ENCODE assay signal across 16 cellular contexts in the genomic region with DNA sequence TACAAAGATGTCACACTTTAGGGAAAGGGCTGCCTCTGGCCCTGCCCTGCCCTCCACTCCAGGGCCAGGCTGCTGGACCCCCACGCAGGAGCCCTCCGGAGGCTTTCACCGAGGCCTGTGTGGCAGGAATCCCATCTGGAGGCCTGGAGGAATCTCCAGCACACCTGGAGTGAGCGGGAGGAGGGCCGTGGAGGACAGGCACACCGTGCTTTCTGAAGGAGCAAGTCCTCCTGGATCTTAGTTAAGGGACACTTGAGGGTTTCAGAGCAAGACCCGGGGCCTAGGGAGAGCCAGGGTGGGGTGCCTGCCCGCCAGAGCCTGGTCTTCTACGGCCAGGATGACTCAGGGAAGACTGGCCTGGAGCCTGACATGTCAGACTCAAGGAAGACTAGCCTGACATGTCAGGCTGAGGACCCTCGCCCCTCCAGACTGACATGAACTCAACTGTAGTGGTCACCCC. TPM values are rescaled to one million over a fixed set of nuclear protein-coding genes. Genes with fewer than 3 reads are reported as not detected.
DNase-seq lines count a peak whose midpoint lies in the region; ATAC-seq and TF ChIP-seq lines count a peak whose summit lies in the region.
"Had no signal": no experiment of that assay in that cellular context is flagged by ENCODE, and none has a peak within 500 bp of the region (broad histone marks: within the 10 kb centered on the region; RNA-seq: fewer than 3 reads in every experiment).

No MANE protein-coding gene starts in this region.

- H3K4me3 Mint-ChIP-seq in activated T-cell treated with anti-CD3 and anti-CD28 coated beads, Interleukin-2, amount 50 U/mL, for 72 hours: peak overlapping the region; percentile 91
- peak overlapping the region; percentile 89 for H3K4me3 Mint-ChIP-seq in activated naive CD8-positive, alpha-beta T cell
- H3K4me3 Mint-ChIP-seq in memory B cell: peak overlapping the region; percentile 81

- peaks cover 17% of the 10 kb centered on the region for H3K4me1 Mint-ChIP-seq in activated T-cell treated with anti-CD3 and anti-CD28 coated beads, Interleukin-2, amount 50 U/mL, for 72 hours (ENCODE audit: low read depth)
- H3K4me1 Mint-ChIP-seq in activated naive CD8-positive, alpha-beta T cell (ENCODE audit: low read depth): peaks cover 10% of the 10 kb centered on the region
- H3K4me1 Mint-ChIP-seq in memory B cell: peaks cover 14% of the 10 kb centered on the region

- H3K27me3 ChIP-seq in stomach: no peaks in the 10 kb centered on the region
- H3K27me3 ChIP-seq: transverse colon had no signal

- peak overlapping the region; percentile 94 to 98 (median 98) for H3K27ac ChIP-seq in stomach
- H3K27ac ChIP-seq: HL-60 had no signal

- peaks cover 37 to 73% (median 69%) of the 10 kb centered on the region in 4 donors for H3K4me1 ChIP-seq in stomach

- H3K9me3 Mint-ChIP-seq in activated T-cell treated with anti-CD3 and anti-CD28 coated beads, Interleukin-2, amount 50 U/mL, for 72 hours: no peaks in the 10 kb centered on the region
- H3K9me3 Mint-ChIP-seq in activated naive CD8-positive, alpha-beta T cell (ENCODE audit: low read depth): no peaks in the 10 kb centered on the region
- H3K9me3 Mint-ChIP-seq in memory B cell: no peaks in the 10 kb centered on the region

- H3K36me3 ChIP-seq in stomach: peaks cover 11 to 23% (median 21%) of the 10 kb centered on the region in 4 donors

- WGBS in stomach, 5 donors: 66 to 82% (median 73%) methylated on average over 6 to 10 of the region's 10 CpGs

- no peak overlapping the region for H3K4me3 ChIP-seq in stomach

- H3K36me3 Mint-ChIP-seq in activated T-cell treated with anti-CD3 and anti-CD28 coated beads, Interleukin-2, amount 50 U/mL, for 72 hours (ENCODE audit: insufficient read depth in 2 of 2): peaks cover 4 to 6% of the 10 kb centered on the region in 2 donors
- no peaks in the 10 kb centered on the region for H3K36me3 Mint-ChIP-seq in activated naive CD8-positive, alpha-beta T cell
- peaks cover 4% of the 10 kb centered on the region for H3K36me3 Mint-ChIP-seq in memory B cell

- intact Hi-C loops in stomach (cut with DNase I; ENCODE audit: low total_unique reads): no loop called here

- no peak for ATAC-seq in activated T-cell treated with anti-CD3 and anti-CD28 coated beads, Interleukin-2, amount 50 U/mL, for 72 hours (replicated peaks in 1 of 2)
- ATAC-seq in memory B cell (ENCODE audit: low read depth): no peak
- ATAC-seq: PC-3 had no signal

- no peak overlapping the region for H3K27ac Mint-ChIP-seq in activated T-cell treated with anti-CD3 and anti-CD28 coated beads, Interleukin-2, amount 50 U/mL, for 72 hours
- no peak overlapping the region for H3K27ac Mint-ChIP-seq in activated naive CD8-positive, alpha-beta T cell
- peak overlapping the region; percentile 87 for H3K27ac Mint-ChIP-seq in memory B cell

- no peaks in the 10 kb centered on the region for H3K9me3 ChIP-seq in stomach
- H3K9me3 ChIP-seq: transverse colon had no signal

- no peaks in the 10 kb centered on the region for H3K27me3 Mint-ChIP-seq in activated T-cell treated with anti-CD3 and anti-CD28 coated beads, Interleukin-2, amount 50 U/mL, for 72 hours (ENCODE audit: low read depth)
- no peaks in the 10 kb centered on the region for H3K27me3 Mint-ChIP-seq in activated naive CD8-positive, alpha-beta T cell
- no peaks in the 10 kb centered on the region for H3K27me3 Mint-ChIP-seq in memory B cell

- no peak for DNase-seq in activated T-cell treated with anti-CD3 and anti-CD28 coated beads, Interleukin-2, amount 50 U/mL, for 72 hours
- no peak for DNase-seq in activated T-cell treated with anti-CD3 and anti-CD28 coated beads, Interleukin-2, amount 50 U/mL, for 48 hours
- DNase-seq in memory B cell (ENCODE audit: low spot score in 2 of 2) (no peak), stomach (peak; percentile 26), GOT3 (lab: John Stamatoyannopoulos, UW) (no peak), COLO829 (ENCODE audit: low spot score) (no peak), NCI-H510A treated with DMSO at 0.1 percent for 48 hours (lab: John Stamatoyannopoulos, UW) (no peak)
- DNase-seq: activated CD8-positive, alpha-beta memory T cell treated with anti-CD3 and anti-CD28 coated beads, Interleukin-2, amount 50 U/mL, for 4 hours; hypothalamus; midbrain; NCI-H2227 treated with DMSO at 0.1 percent for 48 hours; PC-3 had no signal

- TF ChIP-seq EP300 in stomach (IDR thresholded peaks at IDR 0.05): no peak

- TF ChIP-seq CTCF in stomach (IDR thresholded peaks at IDR 0.05): no peak

- TF ChIP-seq POLR2A in stomach (IDR thresholded peaks at IDR 0.05): no peak

RNA-seq across cellular contexts. Expression of gene PIM3, which starts 2.1 kb away (rescaled TPM):
- total RNA-seq in activated T-cell treated with anti-CD3 and anti-CD28 coated beads, Interleukin-2, amount 50 U/mL, for 72 hours: 100 to 1,000 TPM; 209 to 236 TPM
- total RNA-seq in stomach: 100 to 1,000 TPM in 3 of 5 donors, 10 to 100 TPM in 2; 51.9 to 802 (median 298) TPM
- polyA plus RNA-seq in stomach: 10 to 100 TPM; 75.6 to 87.6 (median 81.6) TPM

RNA-seq across cellular contexts. Expression of gene CRELD2, which starts 40.1 kb away (rescaled TPM):
- 10 to 100 TPM; 24.4 to 33.2 TPM for total RNA-seq in activated T-cell treated with anti-CD3 and anti-CD28 coated beads, Interleukin-2, amount 50 U/mL, for 72 hours
- total RNA-seq in stomach: 10 to 100 TPM; 35.4 to 83.0 (median 81.1) TPM
- polyA plus RNA-seq in stomach: 10 to 100 TPM; 19.4 to 30.4 (median 29.0) TPM

RNA-seq across cellular contexts. Expression of gene ALG12, which starts 40.3 kb away (rescaled TPM):
- total RNA-seq in activated T-cell treated with anti-CD3 and anti-CD28 coated beads, Interleukin-2, amount 50 U/mL, for 72 hours: 10 to 100 TPM; 11.7 to 13.6 TPM
- 10 to 100 TPM in 2 of 5 donors, 1 to 10 TPM in 3; 2.3 to 30.7 (median 9.4) TPM for total RNA-seq in stomach
- 1 to 10 TPM; 3.8 to 9.2 (median 8.8) TPM for polyA plus RNA-seq in stomach

RNA-seq across cellular contexts. Expression of gene IL17REL, which starts 54.1 kb away (rescaled TPM):
- total RNA-seq in activated T-cell treated with anti-CD3 and anti-CD28 coated beads, Interleukin-2, amount 50 U/mL, for 72 hours: 1 to 10 TPM in 1 of 2 donors, under 1 TPM in 1; 0.36 to 1.1 TPM
- total RNA-seq in stomach: 1 to 10 TPM in 1 of 5 donors, under 1 TPM in 2, not detected in 2; 0.87 to 1.2 (median 0.92) TPM
- polyA plus RNA-seq in stomach: under 1 TPM in 1 of 3 donors, not detected in 2; 0.03 TPM
- total RNA-seq: epithelial cell of proximal tubule had no signal
